Comparison of ENCODE assay signal across 17 cellular contexts in genomic region chr6:22829070-22829469, GRCh38.
DNase-seq lines count a peak whose midpoint lies in the region; ATAC-seq, FAIRE-seq and TF ChIP-seq lines count a peak whose summit lies in the region.
"Had no signal": no experiment of that assay in that cellular context is flagged by ENCODE, and none has a peak within 500 bp of the region (broad histone marks: within the 10 kb centered on the region; RNA-seq: fewer than 3 reads in every experiment).

No MANE protein-coding gene starts in this region.

- H3K79me2 ChIP-seq in keratinocyte (ENCODE audit: control insufficient read depth, insufficient read depth, low read length) (no peaks in the 10 kb centered on the region), Karpas-422 (ENCODE audit: low read length) (no peaks in the 10 kb centered on the region)

- H2AFZ ChIP-seq in IMR-90 (replicated peaks; ENCODE audit: low read length, poor library complexity) = no peak overlapping the region
- H2AFZ ChIP-seq in keratinocyte (ENCODE audit: control insufficient read depth, low read length) = no peak overlapping the region
- H2AFZ ChIP-seq in Karpas-422 (ENCODE audit: low read length) = no peak overlapping the region

- H4K8ac ChIP-seq in IMR-90 (ENCODE audit: low read depth in 2 of 2, low read length in 2 of 2) = no peak overlapping the region

- peak overlapping the region; percentile 26 for H2BK5ac ChIP-seq in IMR-90 (ENCODE audit: low read depth, low read length, poor library complexity, severe bottlenecking)

- peak overlapping the region; percentile 34; the same call in 1 of the 2 replicates for H3K18ac ChIP-seq in IMR-90 (ENCODE audit: low read depth, low read length)

- H3K36me3 ChIP-seq in IMR-90 (ENCODE audit: control insufficient read depth, insufficient read depth, low read length) (no peaks in the 10 kb centered on the region), keratinocyte (ENCODE audit: control insufficient read depth in 2 of 2, extremely low read depth in 1 of 2, insufficient read depth in 2 of 2, low read length in 2 of 2) (no peaks in the 10 kb centered on the region), skeletal muscle satellite cell (ENCODE audit: insufficient read depth, low read length) (no peaks in the 10 kb centered on the region), Karpas-422 (ENCODE audit: insufficient read depth, low read length) (no peaks in the 10 kb centered on the region)
- H3K36me3 ChIP-seq: adrenal gland, HAP-1, sigmoid colon, vagina had no signal

- H3K79me1 ChIP-seq in IMR-90 (ENCODE audit: low read depth in 1 of 2, low read length in 2 of 2) = no peaks in the 10 kb centered on the region

- no peak for ATAC-seq in IMR-90 (ENCODE audit: low read depth)

- H3K9ac ChIP-seq in IMR-90 (ENCODE audit: low read depth, low read length) = no peak overlapping the region
- H3K9ac ChIP-seq in keratinocyte (ENCODE audit: control insufficient read depth, extremely low read depth, insufficient read depth, low read length) = no peak overlapping the region
- H3K9ac ChIP-seq in skeletal muscle satellite cell (ENCODE audit: low read depth, low read length) = peak overlapping the region; percentile 64
- no peak overlapping the region for H3K9ac ChIP-seq in Karpas-422 (ENCODE audit: low read length)

- H3K4me2 ChIP-seq in IMR-90 (ENCODE audit: low read depth, low read length) = no peak overlapping the region
- H3K4me2 ChIP-seq in keratinocyte (ENCODE audit: control insufficient read depth, extremely low read depth, insufficient read depth, low read depth, low read length) = no peak overlapping the region
- H3K4me2 ChIP-seq in skeletal muscle satellite cell (ENCODE audit: low read length) = no peak overlapping the region
- no peak overlapping the region for H3K4me2 ChIP-seq in Karpas-422 (ENCODE audit: low read depth, low read length, poor library complexity, severe bottlenecking)

- TF ChIP-seq POLR2A in IMR-90 (IDR thresholded peaks at IDR 0.05; ENCODE audit: low read depth, low read length) = no peak

- H3K27ac ChIP-seq in IMR-90 (ENCODE audit: insufficient read depth, low read length) (no peak overlapping the region), VCaP (peak overlapping the region; percentile 51), keratinocyte (ENCODE audit: control insufficient read depth, insufficient read depth, low read length) (peak overlapping the region; percentile 81), Karpas-422 (ENCODE audit: low read length) (no peak overlapping the region)
- H3K27ac ChIP-seq: HL-60 had no signal

- no peak overlapping the region for H3K14ac ChIP-seq in IMR-90 (replicated peaks; ENCODE audit: low read depth, low read length)

- no peak overlapping the region for H2BK15ac ChIP-seq in IMR-90 (ENCODE audit: low read depth, low read length)

- intact Hi-C loops in IMR-90 (cut with micrococcal nuclease) = loop anchor here (5.0 to 10.0 kb wide), 4 partner anchors 404 to 1237 kb away; partner anchors contain the start of gene SOX4

- no peak overlapping the region for H4K91ac ChIP-seq in IMR-90 (ENCODE audit: insufficient read depth, low read depth, low read length)

- H3K9me1 ChIP-seq in IMR-90 (ENCODE audit: insufficient read depth, low read length) (no peaks in the 10 kb centered on the region), keratinocyte (ENCODE audit: control insufficient read depth, extremely low read depth, insufficient read depth, low read length) (no peaks in the 10 kb centered on the region)

- H3K4ac ChIP-seq in IMR-90 (ENCODE audit: low read depth, low read length) = peak overlapping the region; percentile 12; the same call in 1 of the 2 replicates

- no peak overlapping the region for H2AK9ac ChIP-seq in IMR-90 (replicated peaks; ENCODE audit: low read depth, low read length, poor library complexity)

- no peak overlapping the region for H3K4me3 ChIP-seq in IMR-90 (ENCODE audit: insufficient read depth, low read depth, low read length)
- H3K4me3 ChIP-seq in keratinocyte (ENCODE audit: control insufficient read depth in 2 of 3, extremely low read depth in 1 of 3, insufficient read depth in 2 of 3, low read depth in 1 of 3, low read length in 3 of 3) = no peak overlapping the region
- H3K4me3 ChIP-seq in skeletal muscle satellite cell (ENCODE audit: low read length) = no peak overlapping the region
- no peak overlapping the region for H3K4me3 ChIP-seq in Karpas-422 (ENCODE audit: low read length)
- H3K4me3 ChIP-seq: HAP-1, sigmoid colon, vagina had no signal

- dilution Hi-C loops in IMR-90 (cut with HindIII; ENCODE audit: low sequenced_read_pairs, unreplicated experiment) (no loop called here), keratinocyte (cut with MboI; ENCODE audit: extremely low pct_ligation_motif_present, low sequenced_read_pairs) (no loop called here)

- DNase-seq in IMR-90 (no peak), keratinocyte (ENCODE audit: low read depth, low spot score) (no peak), GM19238 (ENCODE audit: insufficient read length, low spot score) (no peak), Karpas-422 (no peak), HPDE6-E6E7 (ENCODE audit: extremely low spot score) (no peak)
- DNase-seq: activated CD4-positive, alpha-beta T cell treated with anti-CD3 and anti-CD28 coated beads, Interleukin-2, amount 10 ng/mL, durations not matched to agents 24 days and 14 days; activated CD8-positive, alpha-beta memory T cell treated with anti-CD3 and anti-CD28 coated beads, Interleukin-2, amount 50 U/mL, for 48 hours; activated effector memory CD4-positive, alpha-beta T cell treated with anti-CD3 and anti-CD28 coated beads, Interleukin-2, amount 50 U/mL, for 16 hours; NCI-H2107; sigmoid colon had no signal

- BruUV-seq in IMR-90 (replicated peaks; lab: Mats Ljungman, UMichigan) = no TSS peak

- no peak overlapping the region for H2BK120ac ChIP-seq in IMR-90 (ENCODE audit: low read depth, low read length)

- H4K20me1 ChIP-seq in IMR-90 (ENCODE audit: insufficient read depth, low read length) = no peaks in the 10 kb centered on the region
- H4K20me1 ChIP-seq in keratinocyte (ENCODE audit: control insufficient read depth, extremely low read depth, insufficient read depth, low read length) = no peaks in the 10 kb centered on the region
- no peaks in the 10 kb centered on the region for H4K20me1 ChIP-seq in Karpas-422 (ENCODE audit: insufficient read depth, low read depth, low read length)

- TF ChIP-seq RAD21 in IMR-90 (IDR thresholded peaks at IDR 0.05; ENCODE audit: low read length) = no peak

- POLR2A ChIA-PET in IMR-90 (lab: Charles Lee; ENCODE audit: unreplicated experiment) = no interaction called here

- CTCF ChIA-PET in IMR-90 (lab: Yijun Ruan, JAX) = no interaction called here

- no peaks in the 10 kb centered on the region; the same call in 1 of the 2 replicates for H3K9me2 ChIP-seq in Karpas-422 (replicated peaks; ENCODE audit: insufficient read depth, low read length)

- peaks cover 4% of the 10 kb centered on the region for H3K4me1 ChIP-seq in IMR-90 (ENCODE audit: control insufficient read depth, insufficient read depth, low read length)
- peaks cover 17% of the 10 kb centered on the region for H3K4me1 ChIP-seq in keratinocyte (ENCODE audit: control insufficient read depth, extremely low read depth, insufficient read depth, low read length)
- H3K4me1 ChIP-seq in skeletal muscle satellite cell (ENCODE audit: control insufficient read depth, insufficient read depth, low read length) = peaks cover 29% of the 10 kb centered on the region
- no peaks in the 10 kb centered on the region for H3K4me1 ChIP-seq in Karpas-422 (ENCODE audit: low read length)

- H4K5ac ChIP-seq in IMR-90 (ENCODE audit: low read depth, low read length) = no peak overlapping the region; the same call in 1 of the 2 replicates

- no peak for FAIRE-seq in keratinocyte (lab: Jason Lieb, UNC)
- FAIRE-seq: endometrium had no signal

- in situ Hi-C loops in IMR-90 (cut with MboI; ENCODE audit: low sequenced_read_pairs) = no loop called here

- no peak overlapping the region for H3K56ac ChIP-seq in IMR-90 (ENCODE audit: extremely low read depth, insufficient read depth, low read length)

- no peak overlapping the region for H3K23ac ChIP-seq in IMR-90 (ENCODE audit: low read depth, low read length)

- H3K27me3 ChIP-seq in IMR-90 (ENCODE audit: control insufficient read depth, insufficient read depth, low read length) (no peaks in the 10 kb centered on the region), keratinocyte (ENCODE audit: control insufficient read depth, extremely low read depth, insufficient read depth, low read length) (no peaks in the 10 kb centered on the region), skeletal muscle satellite cell (ENCODE audit: control insufficient read depth, insufficient read depth, low read length) (no peaks in the 10 kb centered on the region), Karpas-422 (ENCODE audit: low read length) (no peaks in the 10 kb centered on the region)
- H3K27me3 ChIP-seq: adrenal gland, sigmoid colon, vagina had no signal

- TF ChIP-seq CTCF in IMR-90 (conservative IDR thresholded peaks at IDR 0.05; ENCODE audit: low read depth, low read length) (no peak), VCaP (conservative IDR thresholded peaks at IDR 0.05) (no peak), keratinocyte (optimal IDR thresholded peaks at IDR 0.05 in 1 of 3, IDR thresholded peaks at IDR 0.05 in 1 of 3, conservative IDR thresholded peaks at IDR 0.05 in 1 of 3; ENCODE audit: extremely low read depth in 1 of 3, insufficient read depth in 2 of 3, low read length in 3 of 3) (no peak)

- H2BK20ac ChIP-seq in IMR-90 (ENCODE audit: low read depth, low read length) = no peak overlapping the region

- no peak overlapping the region for H2AK5ac ChIP-seq in IMR-90 (ENCODE audit: low read depth, low read length)

- H3K9me3 ChIP-seq in IMR-90 (ENCODE audit: control insufficient read depth, insufficient read depth, low read length) = no peaks in the 10 kb centered on the region
- H3K9me3 ChIP-seq in keratinocyte (ENCODE audit: control insufficient read depth, low read depth, low read length) = no peaks in the 10 kb centered on the region
- no peaks in the 10 kb centered on the region for H3K9me3 ChIP-seq in skeletal muscle satellite cell (replicated peaks; ENCODE audit: low read length)
- no peaks in the 10 kb centered on the region for H3K9me3 ChIP-seq in Karpas-422 (ENCODE audit: low read length)
- H3K9me3 ChIP-seq: adrenal gland, HAP-1, sigmoid colon, vagina had no signal

TF ChIP-seq in IMR-90, 13 proteins besides CTCF, POLR2A, EP300 and RAD21 (continues in another document):
- TF ChIP-seq MAFK (IDR thresholded peaks at IDR 0.05; ENCODE audit: low read depth, low read length) = no peak
- no peak for TF ChIP-seq CHD1 (IDR thresholded peaks at IDR 0.05; ENCODE audit: low read depth, low read length)
- no peak for TF ChIP-seq ELK1 (IDR thresholded peaks at IDR 0.05; ENCODE audit: borderline replicate concordance, low read depth, low read length)
- no peak for TF ChIP-seq FOS (IDR thresholded peaks at IDR 0.05; ENCODE audit: low read depth, low read length)

Comparison
In these comparisons a context has a peak if more than half of its experiments do, and no peak if none do; other contexts are left out.
1. H3K27ac ChIP-seq: peak in VCaP (single experiment) and keratinocyte (single experiment); none in IMR-90 (single experiment) and Karpas-422 (single experiment).